In the genomic region with DNA sequence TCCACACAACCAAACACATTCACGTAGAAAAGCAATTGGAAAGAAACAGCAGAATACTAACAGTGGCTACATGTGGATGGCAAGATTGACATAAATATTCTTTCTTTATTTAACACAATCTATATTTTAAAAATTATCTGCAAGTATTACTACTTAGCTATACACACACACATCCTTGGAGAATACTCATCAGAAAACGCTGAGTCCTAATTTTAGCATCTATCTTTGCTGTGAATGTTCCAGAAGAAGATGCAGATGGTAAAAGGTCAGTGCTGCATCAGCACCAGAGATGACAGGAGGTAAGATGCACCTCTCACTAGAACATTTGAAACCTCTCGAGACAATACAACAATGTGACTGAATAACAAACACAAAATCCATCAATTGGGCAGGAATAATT, we compare ENCODE assay signal across 27 cellular contexts.
"Had no signal": no experiment of that assay in that cellular context is flagged by ENCODE, and none has a peak within 500 bp of the region (broad histone marks: within the 10 kb centered on the region; RNA-seq: fewer than 3 reads in every experiment).

No MANE protein-coding gene starts in this region.

- H3K27me3 ChIP-seq: colonic mucosa, esophagus squamous epithelium, foreskin keratinocyte, gastrocnemius medialis, gastroesophageal sphincter had no signal

- H3K27ac ChIP-seq: colonic mucosa, coronary artery, dorsolateral prefrontal cortex, epithelial cell of prostate, esophagus muscularis mucosa, esophagus squamous epithelium, foreskin keratinocyte, gastrocnemius medialis, gastroesophageal sphincter, heart left ventricle, heart right ventricle had no signal

- FAIRE-seq: colon, endometrium, endothelial cell of umbilical vein had no signal

- H3K36me3 ChIP-seq: colonic mucosa, esophagus muscularis mucosa, gastrocnemius medialis, gastroesophageal sphincter, heart left ventricle, heart right ventricle had no signal

- H3K4me1 ChIP-seq: colonic mucosa, esophagus muscularis mucosa, esophagus squamous epithelium, foreskin keratinocyte, gastrocnemius medialis, gastroesophageal sphincter, heart left ventricle, heart right ventricle had no signal

- DNase-seq: colonic mucosa; cortex of kidney; dermis blood vessel endothelial cell; dorsolateral prefrontal cortex; effector CD4-positive, alpha-beta T cell; effector CD8-positive, alpha-beta T cell; effector memory CD4-positive, alpha-beta T cell; effector memory CD8-positive, alpha-beta T cell; endodermal cell; erythroblast; esophagus squamous epithelium; foreskin fibroblast; foreskin keratinocyte; foreskin melanocyte; gastrocnemius medialis; glutamatergic neuron; head of caudate nucleus; heart left ventricle; heart right ventricle had no signal

- H3K9me3 ChIP-seq: colonic mucosa, esophagus muscularis mucosa, esophagus squamous epithelium, gastrocnemius medialis, gastroesophageal sphincter, heart left ventricle, heart right ventricle had no signal

- ATAC-seq: effector memory CD8-positive, alpha-beta T cell; esophagus mucosa; foreskin keratinocyte; gastrocnemius medialis; gastroesophageal sphincter; heart left ventricle; heart right ventricle had no signal

- H3K4me3 ChIP-seq: colonic mucosa, coronary artery, dorsolateral prefrontal cortex, esophagus muscularis mucosa, esophagus squamous epithelium, gastrocnemius medialis, gastroesophageal sphincter, heart left ventricle, heart right ventricle had no signal
